21 cellular contexts compared by ENCODE assay signal in genomic region chr12:47147749-47148148, GRCh38.
"Had no signal": no experiment of that assay in that cellular context is flagged by ENCODE, and none has a peak within 500 bp of the region (broad histone marks: within the 10 kb centered on the region; RNA-seq: fewer than 3 reads in every experiment).

No MANE protein-coding gene starts in this region.

- DNase-seq: effector CD8-positive, alpha-beta T cell; foreskin keratinocyte; islet precursor cell; mammary epithelial cell; mucosa of descending colon; naive thymus-derived CD8-positive, alpha-beta T cell; psoas muscle; retina; right lobe of liver; spleen; stimulated activated CD4-positive, alpha-beta T cell treated with anti-CD3 and anti-CD28 coated beads, Interleukin-15, amount 100 ng/mL, for 24 hours; stimulated activated CD4-positive, alpha-beta T cell treated with anti-CD3 and anti-CD28 coated beads, Interleukin-1b, Interleukin-23, amount 100 ng/mL, for 48 hours; stimulated activated CD4-positive, alpha-beta T cell treated with anti-CD3 and anti-CD28 coated beads, Interleukin-4, amount 100 ng/mL, for 24 hours; upper lobe of right lung had no signal

- H3K27ac ChIP-seq: coronary artery, foreskin keratinocyte, neutrophil, psoas muscle, right lobe of liver, spleen, tibial nerve, upper lobe of right lung, vagina had no signal

- H3K4me3 Mint-ChIP-seq: stimulated activated memory B cell treated with anti-CD40 and anti-IgM and Interleukin-4, amounts not matched to agents 10 μg/mL and 1 μg/mL and 100 μg/mL, for 72 hours; stimulated activated naive CD8-positive, alpha-beta T cell treated with anti-CD3 and anti-CD28 coated beads, Interleukin-15, Interleukin-2, amounts not matched to agents 100 ng/mL and 50 ng/mL, for 24 hours had no signal

- H3K4me1 ChIP-seq: foreskin keratinocyte, psoas muscle, right lobe of liver, spleen, tibial nerve, upper lobe of right lung, vagina had no signal

- H3K9me3 ChIP-seq: mucosa of descending colon, neutrophil, psoas muscle, right lobe of liver, upper lobe of right lung, vagina had no signal

- H3K4me1 Mint-ChIP-seq: stimulated activated memory B cell treated with anti-CD40 and anti-IgM and Interleukin-4, amounts not matched to agents 10 μg/mL and 1 μg/mL and 100 μg/mL, for 72 hours had no signal

- H3K4me3 ChIP-seq: coronary artery, mucosa of descending colon, psoas muscle, right lobe of liver, spleen, tibial nerve, upper lobe of right lung, vagina had no signal

- H3K36me3 ChIP-seq: neutrophil, right lobe of liver, spleen, tibial nerve, upper lobe of right lung, vagina had no signal

- H3K9me3 Mint-ChIP-seq: stimulated activated naive CD8-positive, alpha-beta T cell treated with anti-CD3 and anti-CD28 coated beads, Interleukin-15, Interleukin-2, amounts not matched to agents 100 ng/mL and 50 ng/mL, for 24 hours had no signal

- H3K27me3 Mint-ChIP-seq: naive thymus-derived CD8-positive, alpha-beta T cell; stimulated activated memory B cell treated with anti-CD40 and anti-IgM and Interleukin-4, amounts not matched to agents 10 μg/mL and 1 μg/mL and 100 μg/mL, for 72 hours; stimulated activated naive CD8-positive, alpha-beta T cell treated with anti-CD3 and anti-CD28 coated beads, Interleukin-15, Interleukin-2, amounts not matched to agents 100 ng/mL and 50 ng/mL, for 24 hours had no signal

- H3K27me3 ChIP-seq: foreskin keratinocyte, neutrophil, right lobe of liver, spleen, tibial nerve, upper lobe of right lung, vagina had no signal

- ATAC-seq: foreskin keratinocyte; left lobe of liver; mucosa of descending colon; naive thymus-derived CD8-positive, alpha-beta T cell; psoas muscle; right lobe of liver; stimulated activated memory B cell treated with anti-CD40 and anti-IgM and Interleukin-4, amounts not matched to agents 10 μg/mL and 1 μg/mL and 100 μg/mL, for 72 hours; upper lobe of right lung had no signal

- H3K27ac Mint-ChIP-seq: stimulated activated memory B cell treated with anti-CD40 and anti-IgM and Interleukin-4, amounts not matched to agents 10 μg/mL and 1 μg/mL and 100 μg/mL, for 72 hours; stimulated activated naive CD8-positive, alpha-beta T cell treated with anti-CD3 and anti-CD28 coated beads, Interleukin-15, Interleukin-2, amounts not matched to agents 100 ng/mL and 50 ng/mL, for 24 hours had no signal
